In the genomic region with DNA sequence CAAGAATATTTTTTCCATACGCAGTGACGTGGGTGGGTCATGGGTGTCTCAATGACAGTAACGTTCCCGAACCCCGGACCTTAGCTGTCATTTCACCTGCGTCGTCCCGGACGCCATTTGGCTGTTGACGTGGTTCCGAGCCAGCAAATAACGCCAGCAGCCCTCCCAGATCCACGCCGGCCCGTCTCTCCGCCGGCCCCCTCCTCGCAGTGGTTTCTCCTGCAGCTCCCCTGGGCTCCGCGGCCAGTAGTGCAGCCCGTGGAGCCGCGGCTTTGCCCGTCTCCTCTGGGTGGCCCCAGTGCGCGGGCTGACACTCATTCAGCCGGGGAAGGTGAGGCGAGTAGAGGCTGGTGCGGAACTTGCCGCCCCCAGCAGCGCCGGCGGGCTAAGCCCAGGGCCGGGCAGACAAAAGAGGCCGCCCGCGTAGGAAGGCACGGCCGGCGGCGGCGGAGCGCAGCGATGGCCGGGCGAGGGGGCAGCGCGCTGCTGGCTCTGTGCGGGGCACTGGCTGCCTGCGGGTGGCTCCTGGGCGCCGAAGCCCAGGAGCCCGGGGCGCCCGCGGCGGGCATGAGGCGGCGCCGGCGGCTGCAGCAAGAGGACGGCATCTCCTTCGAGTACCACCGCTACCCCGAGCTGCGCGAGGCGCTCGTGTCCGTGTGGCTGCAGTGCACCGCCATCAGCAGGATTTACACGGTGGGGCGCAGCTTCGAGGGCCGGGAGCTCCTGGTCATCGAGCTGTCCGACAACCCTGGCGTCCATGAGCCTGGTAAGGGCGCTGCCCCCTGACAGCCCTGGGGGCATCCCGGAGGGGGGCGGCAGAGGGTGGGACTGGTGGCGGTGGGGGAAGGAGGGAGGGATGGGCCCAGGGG, we compare ENCODE assay signal across 8 cellular contexts. TPM values are rescaled to one million over a fixed set of nuclear protein-coding genes. Genes with fewer than 3 reads are reported as not detected.
DNase-seq lines count a peak whose midpoint lies in the region; ATAC-seq and TF ChIP-seq lines count a peak whose summit lies in the region.

A gene (plus strand): TSS at position 246 of the 869 bp plus-strand sequence. CDS start 214 bp downstream, at position 460.

- no peaks in the 10 kb centered on the region for H3K36me3 ChIP-seq in ACC112 (ENCODE audit: insufficient read depth, low read length)
- no peaks in the 10 kb centered on the region for H3K36me3 ChIP-seq in lower lobe of right lung

- no peaks in the 10 kb centered on the region for H3K27me3 ChIP-seq in ACC112 (ENCODE audit: insufficient read depth, low read length)
- peaks cover 7% of the 10 kb centered on the region for H3K27me3 ChIP-seq in lower lobe of right lung (ENCODE audit: low read depth)

- H3K4me1 Mint-ChIP-seq in activated CD8-positive, alpha-beta memory T cell treated with anti-CD3 and anti-CD28 coated beads, Interleukin-2, amount 10 ng/mL, durations not matched to agents 7 days and 5 days: no peaks in the 10 kb centered on the region

- intact Hi-C loops in lower lobe of right lung (cut with DNase I): no loop called here

- H3K27ac ChIP-seq in ACC112 (ENCODE audit: low read depth, low read length) (peak within 1 kb of the TSS; percentile 3; the same call in 1 of the 2 replicates), lower lobe of right lung (peak within 1 kb of the TSS; percentile 27)

- DNase-seq in NCI-H460 (ENCODE audit: extremely low read depth, low read depth): peak; percentile 52
- DNase-seq in activated CD8-positive, alpha-beta memory T cell treated with anti-CD3 and anti-CD28 coated beads, Interleukin-2, amount 10 ng/mL, durations not matched to agents 7 days and 5 days: peak; percentile 58
- DNase-seq in effector CD8-positive, alpha-beta T cell (lab: John Stamatoyannopoulos, UW): peak; percentile 32
- DNase-seq in lower lobe of right lung: peak; percentile 82
- DNase-seq in stimulated activated CD4-positive, alpha-beta T cell treated with anti-CD3 and anti-CD28 coated beads, TNF-alpha, amount 100 ng/mL, for 24 hours (ENCODE audit: low read depth in 3 of 3): peak; percentile 17 to 59 (median 24)

- H3K36me3 Mint-ChIP-seq in activated CD8-positive, alpha-beta memory T cell treated with anti-CD3 and anti-CD28 coated beads, Interleukin-2, amount 10 ng/mL, durations not matched to agents 7 days and 5 days: no peaks in the 10 kb centered on the region

- H3K4me3 ChIP-seq in ACC112 (ENCODE audit: low read depth, low read length) (peak within 1 kb of the TSS; percentile 78), lower lobe of right lung (peak within 1 kb of the TSS; percentile 55)

- H3K27ac Mint-ChIP-seq in activated CD8-positive, alpha-beta memory T cell treated with anti-CD3 and anti-CD28 coated beads, Interleukin-2, amount 10 ng/mL, durations not matched to agents 7 days and 5 days: no peak within 1 kb of the TSS

- no peaks in the 10 kb centered on the region for H3K9me3 Mint-ChIP-seq in activated CD8-positive, alpha-beta memory T cell treated with anti-CD3 and anti-CD28 coated beads, Interleukin-2, amount 10 ng/mL, durations not matched to agents 7 days and 5 days (ENCODE audit: low read depth)

- peak within 1 kb of the TSS; percentile 93 for H2AFZ ChIP-seq in ACC112 (ENCODE audit: low read length, unreplicated experiment)

- H3K9me3 ChIP-seq in lower lobe of right lung: no peaks in the 10 kb centered on the region

- TF ChIP-seq CTCF in lower lobe of right lung (IDR thresholded peaks at IDR 0.05): peak; percentile 46

- ATAC-seq in GM18873 (IDR thresholded peaks at IDR 0.05; ENCODE audit: low FRiP score, unreplicated experiment): peak; percentile 53
- ATAC-seq in HG03175 (IDR thresholded peaks at IDR 0.05; ENCODE audit: unreplicated experiment): peak; percentile 95
- ATAC-seq in activated CD8-positive, alpha-beta memory T cell treated with anti-CD3 and anti-CD28 coated beads, Interleukin-2, amount 10 ng/mL, durations not matched to agents 7 days and 5 days: peak; percentile 93
- peak; percentile 98 to 99 for ATAC-seq in lower lobe of right lung

- CTCF ChIA-PET in activated CD8-positive, alpha-beta memory T cell treated with anti-CD3 and anti-CD28 coated beads, Interleukin-2, amount 10 ng/mL, durations not matched to agents 7 days and 5 days (lab: Charles Lee): interaction anchor here (1.5 kb wide), 2 partner anchors 9 to 248 kb away, joined by 3 to 4 read pairs; no protein-coding TSS in a partner anchor

- H3K4me1 ChIP-seq in ACC112 (ENCODE audit: control insufficient read depth, insufficient read depth, low read length, unreplicated experiment) (peaks cover 5% of the 10 kb centered on the region), lower lobe of right lung (no peaks in the 10 kb centered on the region)

- H3K27me3 Mint-ChIP-seq in activated CD8-positive, alpha-beta memory T cell treated with anti-CD3 and anti-CD28 coated beads, Interleukin-2, amount 10 ng/mL, durations not matched to agents 7 days and 5 days: peaks cover 85% of the 10 kb centered on the region

- no peaks in the 10 kb centered on the region for H3K79me2 ChIP-seq in ACC112 (ENCODE audit: control insufficient read depth, insufficient read depth, low read length, unreplicated experiment)

- peak within 1 kb of the TSS; percentile 18 for H3K4me3 Mint-ChIP-seq in activated CD8-positive, alpha-beta memory T cell treated with anti-CD3 and anti-CD28 coated beads, Interleukin-2, amount 10 ng/mL, durations not matched to agents 7 days and 5 days

RNA-seq across cellular contexts. Expression of the gene that starts here (rescaled TPM):
- total RNA-seq in NCI-H460 (2014; rRNA removed; shearing (Covaris generic)): 1.1 and 2.1 TPM in 2 replicates
- 0.82 and 2.1 TPM in 2 replicates for polyA plus RNA-seq in NCI-H460 (2014; cell fraction: nucleus; rRNA removed)
- total RNA-seq in activated CD8-positive, alpha-beta memory T cell treated with anti-CD3 and anti-CD28 coated beads, Interleukin-2, amount 10 ng/mL, durations not matched to agents 7 days and 5 days: not detected
- total RNA-seq in lower lobe of right lung: 36.9 TPM

Comparison
In these comparisons a context has a peak if more than half of its experiments do, and no peak if none do; other contexts are left out.
1. Peak in every context shown above with its lines: DNase-seq, ATAC-seq, H3K4me3 ChIP-seq and H3K27ac ChIP-seq.
2. RNA of the gene that starts here (total RNA-seq): 36.9 TPM in lower lobe of right lung (single experiment); 1.1 to 2.1 TPM in NCI-H460 and not detected in activated CD8-positive, alpha-beta memory T cell treated with anti-CD3 and anti-CD28 coated beads, Interleukin-2, amount 10 ng/mL, durations not matched to agents 7 days and 5 days; every median in the first group is over 10 times any median in the second.
3. Peak in DNase-seq and ATAC-seq in activated CD8-positive, alpha-beta memory T cell treated with anti-CD3 and anti-CD28 coated beads, Interleukin-2, amount 10 ng/mL, durations not matched to agents 7 days and 5 days; RNA of the gene not detected or under 1 TPM.
4. DNase-seq: peak in every context shown above with its lines; median percentile 82 in lower lobe of right lung; 58 in activated CD8-positive, alpha-beta memory T cell treated with anti-CD3 and anti-CD28 coated beads, Interleukin-2, amount 10 ng/mL, durations not matched to agents 7 days and 5 days; 52 in NCI-H460; 32 in effector CD8-positive, alpha-beta T cell; 24 in stimulated activated CD4-positive, alpha-beta T cell treated with anti-CD3 and anti-CD28 coated beads, TNF-alpha, amount 100 ng/mL, for 24 hours.